ENCODE assay signal across 17 cellular contexts in the genomic region with DNA sequence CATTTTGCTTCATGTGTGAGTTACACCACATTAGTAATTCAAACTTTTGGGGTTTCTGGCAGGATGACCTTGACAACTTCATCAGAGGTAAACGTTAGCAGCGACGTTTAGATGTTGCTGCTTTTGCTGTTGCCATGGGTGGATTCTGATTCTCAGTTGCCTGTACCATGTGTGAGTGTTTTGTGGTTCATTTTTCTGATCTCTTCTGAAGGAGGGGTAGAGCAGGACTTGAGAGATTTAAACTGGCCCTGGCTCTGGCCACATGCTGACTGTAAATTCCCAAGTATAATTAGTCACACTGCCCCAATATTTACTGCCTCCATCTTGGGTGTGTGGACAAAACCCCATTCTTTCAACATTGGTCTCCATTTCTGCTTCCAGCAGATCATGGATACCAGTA.
A peak's percentile ranks its signal among the peaks of the same experiment; 100 is the strongest.
DNase-seq lines count a peak whose midpoint lies in the region; ATAC-seq and TF ChIP-seq lines count a peak whose summit lies in the region.
"Had no signal": no experiment of that assay in that cellular context is flagged by ENCODE, and none has a peak within 500 bp of the region (broad histone marks: within the 10 kb centered on the region; RNA-seq: fewer than 3 reads in every experiment).

No MANE protein-coding gene starts in this region.

- H3K4me1 ChIP-seq in mucosa of rectum (ENCODE audit: control insufficient read depth in 2 of 2, insufficient read depth in 2 of 2, low read length in 2 of 2) = peaks cover 35 to 39% of the 10 kb centered on the region in 2 donors
- H3K4me1 ChIP-seq in tibial artery = peaks cover 0 to 97% (median 69%) of the 10 kb centered on the region in 4 donors

- H3K4me3 Mint-ChIP-seq in activated T-cell treated with anti-CD3 and anti-CD28 coated beads, Interleukin-2, amount 50 U/mL, for 24 hours = no peak overlapping the region
- H3K4me3 Mint-ChIP-seq in activated T-cell treated with anti-CD3 and anti-CD28 coated beads, Interleukin-2, amount 50 U/mL, for 72 hours = no peak overlapping the region
- no peak overlapping the region for H3K4me3 Mint-ChIP-seq in activated B cell treated with CpG ODN at 0.5 μM for 24 hours
- H3K4me3 Mint-ChIP-seq in activated CD8-positive, alpha-beta T cell treated with anti-CD3 and anti-CD28 coated beads, Interleukin-2, amount 10 ng/mL, durations not matched to agents 7 days and 5 days = no peak overlapping the region
- no peak overlapping the region for H3K4me3 Mint-ChIP-seq in activated naive CD8-positive, alpha-beta T cell treated with anti-CD3 and anti-CD28 coated beads, Interleukin-2, amount 50 U/mL, for 24 hours

- H3K9me3 Mint-ChIP-seq in activated T-cell treated with anti-CD3 and anti-CD28 coated beads, Interleukin-2, amount 50 U/mL, for 24 hours = no peaks in the 10 kb centered on the region
- H3K9me3 Mint-ChIP-seq in activated T-cell treated with anti-CD3 and anti-CD28 coated beads, Interleukin-2, amount 50 U/mL, for 72 hours = no peaks in the 10 kb centered on the region
- H3K9me3 Mint-ChIP-seq in activated B cell treated with CpG ODN at 0.5 μM for 24 hours = no peaks in the 10 kb centered on the region
- no peaks in the 10 kb centered on the region for H3K9me3 Mint-ChIP-seq in activated CD8-positive, alpha-beta T cell treated with anti-CD3 and anti-CD28 coated beads, Interleukin-2, amount 10 ng/mL, durations not matched to agents 7 days and 5 days (ENCODE audit: insufficient read depth)
- no peaks in the 10 kb centered on the region for H3K9me3 Mint-ChIP-seq in activated naive CD8-positive, alpha-beta T cell treated with anti-CD3 and anti-CD28 coated beads, Interleukin-2, amount 50 U/mL, for 24 hours

- H3K9me3 ChIP-seq in mucosa of rectum (ENCODE audit: control insufficient read depth in 2 of 2, low read length in 2 of 2) = no peaks in the 10 kb centered on the region
- no peaks in the 10 kb centered on the region for H3K9me3 ChIP-seq in tibial artery

- no peak for TF ChIP-seq CTCF in activated B cell treated with CpG ODN at 0.5 μM for 24 hours (IDR thresholded peaks at IDR 0.05)
- TF ChIP-seq CTCF in tibial artery (IDR thresholded peaks at IDR 0.05) = no peak

- H3K27me3 ChIP-seq in mucosa of rectum (ENCODE audit: control insufficient read depth in 2 of 2, insufficient read depth in 2 of 2, low read length in 2 of 2) = no peaks in the 10 kb centered on the region
- H3K27me3 ChIP-seq in tibial artery = no peaks in the 10 kb centered on the region

- H3K36me3 ChIP-seq in mucosa of rectum (ENCODE audit: control insufficient read depth in 2 of 2, insufficient read depth in 2 of 2, low read length in 2 of 2) = peaks cover 3 to 7% of the 10 kb centered on the region in 2 donors
- H3K36me3 ChIP-seq in tibial artery = no peaks in the 10 kb centered on the region

- POLR2A ChIA-PET in activated B cell treated with CpG ODN at 0.5 μM for 24 hours (lab: Charles Lee) = interaction anchor here (1.5 to 13.3 kb wide), 5 partner anchors 14 to 250 kb away, joined by 5 to 433 read pairs (median 29); a partner anchor contains a TSS
- POLR2A ChIA-PET in activated CD8-positive, alpha-beta T cell treated with anti-CD3 and anti-CD28 coated beads, Interleukin-2, amount 10 ng/mL, durations not matched to agents 7 days and 5 days (lab: Charles Lee) = no interaction called here

- no peaks in the 10 kb centered on the region for H3K27me3 Mint-ChIP-seq in activated T-cell treated with anti-CD3 and anti-CD28 coated beads, Interleukin-2, amount 50 U/mL, for 24 hours
- no peaks in the 10 kb centered on the region for H3K27me3 Mint-ChIP-seq in activated T-cell treated with anti-CD3 and anti-CD28 coated beads, Interleukin-2, amount 50 U/mL, for 72 hours (ENCODE audit: low read depth)
- H3K27me3 Mint-ChIP-seq in activated B cell treated with CpG ODN at 0.5 μM for 24 hours = no peaks in the 10 kb centered on the region
- H3K27me3 Mint-ChIP-seq in activated CD8-positive, alpha-beta T cell treated with anti-CD3 and anti-CD28 coated beads, Interleukin-2, amount 10 ng/mL, durations not matched to agents 7 days and 5 days (ENCODE audit: low read depth) = no peaks in the 10 kb centered on the region
- H3K27me3 Mint-ChIP-seq in activated naive CD8-positive, alpha-beta T cell treated with anti-CD3 and anti-CD28 coated beads, Interleukin-2, amount 50 U/mL, for 24 hours = no peaks in the 10 kb centered on the region

- no peak for DNase-seq in activated T-cell treated with anti-CD3 and anti-CD28 coated beads, Interleukin-2, amount 50 U/mL, for 24 hours
- no peak for DNase-seq in activated T-cell treated with anti-CD3 and anti-CD28 coated beads, Interleukin-2, amount 50 U/mL, for 72 hours
- no peak for DNase-seq in activated B cell treated with CpG ODN at 0.5 μM for 24 hours
- DNase-seq in tibial artery = no peak
- no peak for DNase-seq in activated CD8-positive, alpha-beta T cell treated with anti-CD3 and anti-CD28 coated beads, Interleukin-2, amount 10 ng/mL, durations not matched to agents 7 days and 5 days
- DNase-seq in activated naive CD8-positive, alpha-beta T cell treated with anti-CD3 and anti-CD28 coated beads, Interleukin-2, amount 50 U/mL, for 24 hours = no peak
- DNase-seq in activated naive CD4-positive, alpha-beta T cell (lab: John Stamatoyannopoulos, UW) = no peak
- DNase-seq: 8988T; activated CD8-positive, alpha-beta memory T cell treated with anti-CD3 and anti-CD28 coated beads for 24 hours; activated effector memory CD4-positive, alpha-beta T cell treated with Interleukin-2 at 50 U/mL for 16 hours; hippocampal formation; NCI-H187 treated with DMSO at 0.1 percent for 48 hours; NCI-H524; posterior cingulate gyrus; SW 1271 had no signal

- peak overlapping the region; percentile 16 to 62 for H3K27ac ChIP-seq in mucosa of rectum (ENCODE audit: low read depth in 2 of 2, low read length in 2 of 2)
- peak overlapping the region; percentile 84 for H3K27ac ChIP-seq in tibial artery
- H3K27ac ChIP-seq: C4-2B had no signal

- no peak overlapping the region for H3K4me3 ChIP-seq in mucosa of rectum (ENCODE audit: low read length in 2 of 2)
- no peak overlapping the region for H3K4me3 ChIP-seq in tibial artery

- H3K36me3 Mint-ChIP-seq in activated T-cell treated with anti-CD3 and anti-CD28 coated beads, Interleukin-2, amount 50 U/mL, for 24 hours (ENCODE audit: low read depth) = peaks cover 74% of the 10 kb centered on the region
- H3K36me3 Mint-ChIP-seq in activated T-cell treated with anti-CD3 and anti-CD28 coated beads, Interleukin-2, amount 50 U/mL, for 72 hours (ENCODE audit: insufficient read depth in 2 of 2) = peaks cover 0 to 20% of the 10 kb centered on the region in 2 donors
- H3K36me3 Mint-ChIP-seq in activated B cell treated with CpG ODN at 0.5 μM for 24 hours (ENCODE audit: low read depth) = peaks cover 29% of the 10 kb centered on the region
- peaks cover 15% of the 10 kb centered on the region for H3K36me3 Mint-ChIP-seq in activated CD8-positive, alpha-beta T cell treated with anti-CD3 and anti-CD28 coated beads, Interleukin-2, amount 10 ng/mL, durations not matched to agents 7 days and 5 days (ENCODE audit: low read depth)
- H3K36me3 Mint-ChIP-seq in activated naive CD8-positive, alpha-beta T cell treated with anti-CD3 and anti-CD28 coated beads, Interleukin-2, amount 50 U/mL, for 24 hours (ENCODE audit: low read depth) = peaks cover 12% of the 10 kb centered on the region

- intact Hi-C loops in activated B cell treated with CpG ODN at 0.5 μM for 24 hours (cut with micrococcal nuclease) (loop anchor here (1.0 kb wide), 1 partner anchor 10 kb away; no protein-coding TSS in a partner anchor), tibial artery (cut with DNase I; ENCODE audit: low total_unique reads) (loop anchor here (10.0 kb wide), 1 partner anchor 105 kb away; no protein-coding TSS in a partner anchor)

- H3K9ac ChIP-seq in mucosa of rectum (ENCODE audit: low read depth in 1 of 2, low read length in 2 of 2) = no peak overlapping the region

- no peak for ATAC-seq in activated T-cell treated with anti-CD3 and anti-CD28 coated beads, Interleukin-2, amount 50 U/mL, for 72 hours (replicated peaks in 1 of 2)
- no peak for ATAC-seq in activated B cell treated with CpG ODN at 0.5 μM for 24 hours (ENCODE audit: low read depth)
- no peak for ATAC-seq in activated CD8-positive, alpha-beta T cell treated with anti-CD3 and anti-CD28 coated beads, Interleukin-2, amount 10 ng/mL, durations not matched to agents 7 days and 5 days
- ATAC-seq in activated naive CD8-positive, alpha-beta T cell treated with anti-CD3 and anti-CD28 coated beads, Interleukin-2, amount 50 U/mL, for 24 hours = no peak

- peaks cover 68% of the 10 kb centered on the region for H3K4me1 Mint-ChIP-seq in activated T-cell treated with anti-CD3 and anti-CD28 coated beads, Interleukin-2, amount 50 U/mL, for 24 hours (ENCODE audit: low read depth)
- H3K4me1 Mint-ChIP-seq in activated T-cell treated with anti-CD3 and anti-CD28 coated beads, Interleukin-2, amount 50 U/mL, for 72 hours (ENCODE audit: low read depth) = peaks cover 77% of the 10 kb centered on the region
- peaks cover 80% of the 10 kb centered on the region for H3K4me1 Mint-ChIP-seq in activated B cell treated with CpG ODN at 0.5 μM for 24 hours
- peaks cover 19% of the 10 kb centered on the region for H3K4me1 Mint-ChIP-seq in activated CD8-positive, alpha-beta T cell treated with anti-CD3 and anti-CD28 coated beads, Interleukin-2, amount 10 ng/mL, durations not matched to agents 7 days and 5 days (ENCODE audit: low read depth)
- peaks cover 59% of the 10 kb centered on the region for H3K4me1 Mint-ChIP-seq in activated naive CD8-positive, alpha-beta T cell treated with anti-CD3 and anti-CD28 coated beads, Interleukin-2, amount 50 U/mL, for 24 hours

- CTCF ChIA-PET in activated B cell treated with CpG ODN at 0.5 μM for 24 hours (lab: Charles Lee) = interaction anchor here (1.0 to 2.6 kb wide), 2 partner anchors 77 to 273 kb away, joined by 4 to 15 read pairs; no protein-coding TSS in a partner anchor
- CTCF ChIA-PET in activated CD8-positive, alpha-beta T cell treated with anti-CD3 and anti-CD28 coated beads, Interleukin-2, amount 10 ng/mL, durations not matched to agents 7 days and 5 days (lab: Charles Lee) = interaction anchor here (1.1 kb wide), 1 partner anchor 275 kb away, joined by 5 read pairs; no protein-coding TSS in a partner anchor

- peak overlapping the region; percentile 35 for H3K27ac Mint-ChIP-seq in activated T-cell treated with anti-CD3 and anti-CD28 coated beads, Interleukin-2, amount 50 U/mL, for 24 hours
- H3K27ac Mint-ChIP-seq in activated T-cell treated with anti-CD3 and anti-CD28 coated beads, Interleukin-2, amount 50 U/mL, for 72 hours = no peak overlapping the region
- H3K27ac Mint-ChIP-seq in activated B cell treated with CpG ODN at 0.5 μM for 24 hours = peak overlapping the region; percentile 91
- H3K27ac Mint-ChIP-seq in activated CD8-positive, alpha-beta T cell treated with anti-CD3 and anti-CD28 coated beads, Interleukin-2, amount 10 ng/mL, durations not matched to agents 7 days and 5 days = no peak overlapping the region
- H3K27ac Mint-ChIP-seq in activated naive CD8-positive, alpha-beta T cell treated with anti-CD3 and anti-CD28 coated beads, Interleukin-2, amount 50 U/mL, for 24 hours = no peak overlapping the region

Comparison
In these comparisons a context has a peak if more than half of its experiments do, and no peak if none do; other contexts are left out.
1. H3K27ac Mint-ChIP-seq: peak in activated T-cell treated with anti-CD3 and anti-CD28 coated beads, Interleukin-2, amount 50 U/mL, for 24 hours (single experiment) and activated B cell treated with CpG ODN at 0.5 μM for 24 hours (single experiment); none in activated T-cell treated with anti-CD3 and anti-CD28 coated beads, Interleukin-2, amount 50 U/mL, for 72 hours (single experiment), activated CD8-positive, alpha-beta T cell treated with anti-CD3 and anti-CD28 coated beads, Interleukin-2, amount 10 ng/mL, durations not matched to agents 7 days and 5 days (single experiment) and activated naive CD8-positive, alpha-beta T cell treated with anti-CD3 and anti-CD28 coated beads, Interleukin-2, amount 50 U/mL, for 24 hours (single experiment).